ENCODE assay signal across 1 cellular context in genomic region chr11:65434057-65434666, GRCh38.
TF ChIP-seq lines count a peak whose summit lies in the region.

No MANE protein-coding gene starts in this region.

TF ChIP-seq in HepG2, 621 proteins besides CTCF, POLR2A, EP300 and RAD21 (continued from another document):
- TF ChIP-seq THAP7 (CRISPR knock-in tag; IDR thresholded peaks at IDR 0.05) (no peak), TFAP4 (IDR thresholded peaks at IDR 0.05; ENCODE audit: borderline replicate concordance, low read depth) (no peak), ZBTB38 (CRISPR knock-in tag; IDR thresholded peaks at IDR 0.05) (no peak), GZF1 (CRISPR knock-in tag; IDR thresholded peaks at IDR 0.05) (no peak), HIC2 (CRISPR knock-in tag; IDR thresholded peaks at IDR 0.05; ENCODE audit: low read depth) (no peak), ZNF44 (CRISPR knock-in tag; IDR thresholded peaks at IDR 0.05) (no peak), AFF4 (CRISPR knock-in tag; IDR thresholded peaks at IDR 0.05) (0 out of 2 replicates have a peak, but pooled peaks have one; percentile 38), KLF11 (CRISPR knock-in tag; IDR thresholded peaks at IDR 0.05) (no peak), PLSCR1 (CRISPR knock-in tag; IDR thresholded peaks at IDR 0.05; ENCODE audit: borderline replicate concordance) (no peak), GATAD1 (CRISPR knock-in tag; IDR thresholded peaks at IDR 0.05) (0 out of 2 replicates have a peak, but pooled peaks have one; percentile 8), ZNF235 (CRISPR knock-in tag; IDR thresholded peaks at IDR 0.05; ENCODE audit: borderline replicate concordance) (no peak), HOXA3 (CRISPR knock-in tag; IDR thresholded peaks at IDR 0.05) (no peak), CENPX (CRISPR knock-in tag; IDR thresholded peaks at IDR 0.05) (no peak), ZBTB14 (CRISPR knock-in tag; IDR thresholded peaks at IDR 0.05) (no peak), ZNF703 (CRISPR knock-in tag; IDR thresholded peaks at IDR 0.05; ENCODE audit: borderline replicate concordance) (no peak), TARDBP (CRISPR knock-in tag; IDR thresholded peaks at IDR 0.05) (no peak), SRSF1 (optimal IDR thresholded peaks at IDR 0.05; ENCODE audit: low read depth, low read length) (no peak), ZNF24 (IDR thresholded peaks at IDR 0.05) (no peak), NR2F6 (IDR thresholded peaks at IDR 0.05) (no peak), NR2F6 (CRISPR knock-in tag; IDR thresholded peaks at IDR 0.05) (no peak), ZNF253 (CRISPR knock-in tag; IDR thresholded peaks at IDR 0.05; ENCODE audit: borderline replicate concordance) (no peak), ELK4 (CRISPR knock-in tag; IDR thresholded peaks at IDR 0.05; ENCODE audit: borderline replicate concordance) (no peak), ZBTB21 (CRISPR knock-in tag; IDR thresholded peaks at IDR 0.05) (no peak), HOXA7 (CRISPR knock-in tag; IDR thresholded peaks at IDR 0.05) (no peak), ZNF746 (CRISPR knock-in tag; IDR thresholded peaks at IDR 0.05) (no peak), SSRP1 (CRISPR knock-in tag; IDR thresholded peaks at IDR 0.05) (peak; percentile 79; the same call in 1 of the 2 replicates), ZSCAN5A (CRISPR knock-in tag; IDR thresholded peaks at IDR 0.05; ENCODE audit: borderline replicate concordance) (no peak), RXRB (CRISPR knock-in tag; IDR thresholded peaks at IDR 0.05; ENCODE audit: borderline replicate concordance) (no peak), PITX1 (CRISPR knock-in tag; IDR thresholded peaks at IDR 0.05) (no peak), CEBPB (IDR thresholded peaks at IDR 0.05; ENCODE audit: borderline replicate concordance, low read depth, low read length) (no peak), KDM6A (CRISPR knock-in tag; IDR thresholded peaks at IDR 0.05; ENCODE audit: low read depth) (no peak), BATF2 (CRISPR knock-in tag; IDR thresholded peaks at IDR 0.05) (no peak), ZNF124 (CRISPR knock-in tag; IDR thresholded peaks at IDR 0.05) (no peak), ZFP90 (CRISPR knock-in tag; IDR thresholded peaks at IDR 0.05; ENCODE audit: borderline replicate concordance) (no peak)
